ENCODE assay signal across 12 cellular contexts in the genomic region with DNA sequence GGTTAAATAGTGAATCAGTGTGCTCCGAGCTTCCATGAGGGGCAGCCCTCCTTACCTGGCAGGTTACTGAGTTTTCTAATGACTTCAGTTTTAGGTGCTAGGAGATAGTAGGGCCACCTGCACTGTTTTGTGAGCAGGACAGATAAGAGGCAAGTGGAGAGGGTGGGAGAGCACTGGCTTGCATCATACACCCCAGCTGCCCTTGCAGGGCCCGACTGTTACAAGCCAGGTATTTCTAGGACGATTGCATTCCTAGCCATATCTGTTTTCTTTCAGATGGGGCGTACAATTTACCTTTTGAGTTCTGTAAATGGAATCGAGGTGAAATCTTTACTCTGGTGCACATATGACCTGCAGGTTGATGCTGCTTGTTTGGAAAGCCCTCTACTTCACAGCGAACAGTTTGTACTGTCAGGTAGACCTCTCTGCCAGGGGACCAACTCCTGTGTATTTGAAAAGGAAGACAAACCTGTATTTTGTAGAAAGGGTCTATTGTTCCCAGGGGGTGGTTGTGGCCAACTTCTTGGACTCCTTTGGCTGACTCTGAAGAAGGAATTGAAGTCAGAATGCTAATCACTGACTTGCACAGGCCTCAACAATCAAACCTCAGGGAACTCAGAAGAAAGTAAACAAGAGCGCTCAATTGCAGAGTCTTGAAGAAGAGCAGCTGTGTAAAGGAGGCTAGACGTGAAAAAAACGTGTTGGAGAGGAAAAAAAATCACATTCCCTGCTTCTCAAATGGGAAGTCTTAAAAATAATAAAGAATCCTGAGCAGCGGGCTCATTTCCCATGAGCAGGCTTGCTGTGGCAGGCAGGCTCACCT. TPM values are rescaled to one million over a fixed set of nuclear protein-coding genes. Genes with fewer than 3 reads are reported as not detected.
A peak's percentile ranks its signal among the peaks of the same experiment; 100 is the strongest.
DNase-seq lines count a peak whose midpoint lies in the region; ATAC-seq and TF ChIP-seq lines count a peak whose summit lies in the region.
"Had no signal": no experiment of that assay in that cellular context is flagged by ENCODE, and none has a peak within 500 bp of the region (broad histone marks: within the 10 kb centered on the region; RNA-seq: fewer than 3 reads in every experiment).

No MANE protein-coding gene starts in this region.

- TF ChIP-seq POLR2A in thyroid gland (IDR thresholded peaks at IDR 0.05), result peak in 1 of 2 donors; percentile 21

- WGBS in thyroid gland, 2 donors, result 32 to 47% methylated on average over 9 to 10 of the region's 10 CpGs

- no peak overlapping the region for H3K4me3 ChIP-seq in choroid plexus epithelial cell (ENCODE audit: low read depth, low read length)
- H3K4me3 ChIP-seq in thyroid gland (replicated peaks in 1 of 3), result no peak overlapping the region
- H3K4me3 ChIP-seq: spleen had no signal

- intact Hi-C loops in thyroid gland (cut with DNase I), result no loop called here

- H3K36me3 Mint-ChIP-seq in memory B cell, result peaks cover 14% of the 10 kb centered on the region
- peaks cover 20% of the 10 kb centered on the region for H3K36me3 Mint-ChIP-seq in activated naive CD8-positive, alpha-beta T cell treated with anti-CD3 and anti-CD28 coated beads for 36 hours

- no peaks in the 10 kb centered on the region for H3K9me3 ChIP-seq in thyroid gland
- H3K9me3 ChIP-seq: spleen had no signal

- no peaks in the 10 kb centered on the region for H3K27me3 Mint-ChIP-seq in memory B cell
- H3K27me3 Mint-ChIP-seq in activated naive CD8-positive, alpha-beta T cell treated with anti-CD3 and anti-CD28 coated beads for 36 hours, result no peaks in the 10 kb centered on the region
- H3K27me3 Mint-ChIP-seq: activated CD4-positive, alpha-beta T cell treated with anti-CD3 and anti-CD28 coated beads for 36 hours had no signal

- no peaks in the 10 kb centered on the region for H3K9me3 Mint-ChIP-seq in memory B cell
- peaks cover 2% of the 10 kb centered on the region for H3K9me3 Mint-ChIP-seq in activated naive CD8-positive, alpha-beta T cell treated with anti-CD3 and anti-CD28 coated beads for 36 hours

- H3K4me1 Mint-ChIP-seq in memory B cell, result peaks cover 41% of the 10 kb centered on the region
- peaks cover 31% of the 10 kb centered on the region for H3K4me1 Mint-ChIP-seq in activated naive CD8-positive, alpha-beta T cell treated with anti-CD3 and anti-CD28 coated beads for 36 hours

- H3K27me3 ChIP-seq in thyroid gland, result no peaks in the 10 kb centered on the region
- H3K27me3 ChIP-seq: spleen had no signal

- peaks cover 43 to 61% of the 10 kb centered on the region in 2 donors for H3K4me1 ChIP-seq in thyroid gland

- H3K36me3 ChIP-seq in thyroid gland, result no peaks in the 10 kb centered on the region
- H3K36me3 ChIP-seq: spleen had no signal

- ATAC-seq in memory B cell (ENCODE audit: low read depth), result no peak
- ATAC-seq in HG03045 (IDR thresholded peaks at IDR 0.05; ENCODE audit: unreplicated experiment), result no peak
- ATAC-seq: activated CD4-positive, alpha-beta T cell treated with anti-CD3 and anti-CD28 coated beads for 36 hours had no signal

- H3K27ac Mint-ChIP-seq in memory B cell, result peak overlapping the region; percentile 56
- no peak overlapping the region for H3K27ac Mint-ChIP-seq in activated naive CD8-positive, alpha-beta T cell treated with anti-CD3 and anti-CD28 coated beads for 36 hours
- H3K27ac Mint-ChIP-seq: activated CD4-positive, alpha-beta T cell treated with anti-CD3 and anti-CD28 coated beads for 36 hours had no signal

- peak; percentile 52 for DNase-seq in NCI-H146 (lab: John Stamatoyannopoulos, UW)
- DNase-seq in NCI-H146 treated with DMSO at 0.1 percent for 48 hours (lab: John Stamatoyannopoulos, UW; ENCODE audit: unreplicated experiment), result no peak
- DNase-seq in choroid plexus epithelial cell (ENCODE audit: low read depth), result peak; percentile 41
- no peak for DNase-seq in memory B cell (ENCODE audit: low spot score in 2 of 2)
- DNase-seq in thyroid gland, result peak; percentile 47 to 61
- DNase-seq in activated naive CD8-positive, alpha-beta T cell treated with anti-CD3 and anti-CD28 coated beads for 36 hours, result no peak
- DNase-seq in stimulated activated CD8-positive, alpha-beta memory T cell treated with anti-CD3 and anti-CD28 coated beads, Interleukin-4, amount 100 ng/mL, for 48 hours, result no peak
- DNase-seq: 8988T; activated CD4-positive, alpha-beta T cell treated with anti-CD3 and anti-CD28 coated beads for 36 hours; activated gamma-delta T cell treated with Interleukin-2 at 50 U/mL for 16 hours; spleen had no signal

- no peak overlapping the region for H3K4me3 Mint-ChIP-seq in memory B cell
- H3K4me3 Mint-ChIP-seq in activated naive CD8-positive, alpha-beta T cell treated with anti-CD3 and anti-CD28 coated beads for 36 hours, result no peak overlapping the region
- H3K4me3 Mint-ChIP-seq: activated CD4-positive, alpha-beta T cell treated with anti-CD3 and anti-CD28 coated beads for 36 hours had no signal

- no peak for TF ChIP-seq CTCF in choroid plexus epithelial cell (conservative IDR thresholded peaks at IDR 0.05; ENCODE audit: low read depth, low read length)
- TF ChIP-seq CTCF in thyroid gland (IDR thresholded peaks at IDR 0.05), result no peak

- peak overlapping the region; percentile 82 to 83 (median 82) for H3K27ac ChIP-seq in thyroid gland

RNA-seq across cellular contexts. Expression of a gene that starts 57.2 kb away (rescaled TPM):
- 10 to 100 TPM; 16.6 to 35.6 (median 17.2) TPM for total RNA-seq in thyroid gland
- 10 to 100 TPM; 21.6 to 23.7 TPM for total RNA-seq in activated naive CD8-positive, alpha-beta T cell treated with anti-CD3 and anti-CD28 coated beads for 36 hours

Comparison
In these comparisons a context has a peak if more than half of its experiments do, and no peak if none do; other contexts are left out.
1. DNase-seq: peak in NCI-H146 (single experiment), choroid plexus epithelial cell (single experiment) and thyroid gland (2 of 2); none in NCI-H146 treated with DMSO at 0.1 percent for 48 hours (single experiment), memory B cell (0 of 2), activated naive CD8-positive, alpha-beta T cell treated with anti-CD3 and anti-CD28 coated beads for 36 hours (single experiment) and stimulated activated CD8-positive, alpha-beta memory T cell treated with anti-CD3 and anti-CD28 coated beads, Interleukin-4, amount 100 ng/mL, for 48 hours (single experiment).